Comparison of ENCODE assay signal across 8 cellular contexts in genomic region chr2:127143851-127144782, GRCh38. TPM values are rescaled to one million over a fixed set of nuclear protein-coding genes. Genes with fewer than 3 reads are reported as not detected.
DNase-seq lines count a peak whose midpoint lies in the region; ATAC-seq and TF ChIP-seq lines count a peak whose summit lies in the region.
"Had no signal": no experiment of that assay in that cellular context is flagged by ENCODE, and none has a peak within 500 bp of the region (broad histone marks: within the 10 kb centered on the region; RNA-seq: fewer than 3 reads in every experiment).

No MANE protein-coding gene starts in this region.

- H3K9me3 ChIP-seq in PC-3 (ENCODE audit: low read length) (no peaks in the 10 kb centered on the region), mesenchymal stem cell (ENCODE audit: control insufficient read depth, low read length) (no peaks in the 10 kb centered on the region)

- no peak overlapping the region for H2AK5ac ChIP-seq in mesenchymal stem cell (ENCODE audit: low read length, severe bottlenecking)

- peak overlapping the region; percentile 86 for H3K27ac Mint-ChIP-seq in endothelial cell (ENCODE audit: unreplicated experiment)

- H3F3A ChIP-seq in PC-3 (ENCODE audit: low read length, unreplicated experiment): no peaks in the 10 kb centered on the region

- H2BK12ac ChIP-seq in mesenchymal stem cell (ENCODE audit: low read length in 2 of 2): peak overlapping the region in 1 of 2 experiments; percentile 97

- H4K20me1 ChIP-seq in PC-3 (ENCODE audit: low read length): no peaks in the 10 kb centered on the region

- H3K27me3 ChIP-seq in PC-3 (ENCODE audit: low read length) (no peaks in the 10 kb centered on the region), mesenchymal stem cell (ENCODE audit: control insufficient read depth in 1 of 2, insufficient read depth in 1 of 2, low read length in 2 of 2) (no peaks in the 10 kb centered on the region)

- TF ChIP-seq CTCF in PC-3 (conservative IDR thresholded peaks at IDR 0.05; ENCODE audit: low read depth, low read length): no peak
- no peak for TF ChIP-seq CTCF in endothelial cell (IDR thresholded peaks at IDR 0.05; ENCODE audit: unreplicated experiment)

- H3K4me3 Mint-ChIP-seq in endothelial cell (ENCODE audit: unreplicated experiment): no peak overlapping the region

- H3K9ac ChIP-seq in PC-3 (ENCODE audit: low read length) (no peak overlapping the region), mesenchymal stem cell (ENCODE audit: low read length) (peak overlapping the region; percentile 56)

- H3K36me3 Mint-ChIP-seq in endothelial cell (ENCODE audit: low read depth, unreplicated experiment): no peaks in the 10 kb centered on the region

- no peaks in the 10 kb centered on the region for H3K79me1 ChIP-seq in mesenchymal stem cell (replicated peaks; ENCODE audit: low read length, poor library complexity, severe bottlenecking)

- H3K9me2 ChIP-seq in PC-3 (replicated peaks; ENCODE audit: low read length): no peaks in the 10 kb centered on the region

- peaks cover 56% of the 10 kb centered on the region for H3K4me1 Mint-ChIP-seq in endothelial cell (ENCODE audit: unreplicated experiment)

- H2AFZ ChIP-seq in PC-3 (ENCODE audit: low read length) (peak overlapping the region; percentile 58), mesenchymal stem cell (ENCODE audit: low read depth, low read length) (peak overlapping the region; percentile 42)

- H3K4me3 ChIP-seq in PC-3 (ENCODE audit: low read length) (no peak overlapping the region), mesenchymal stem cell (ENCODE audit: insufficient read depth in 1 of 2, low read depth in 1 of 2, low read length in 2 of 2) (no peak overlapping the region)

- H3K4me2 ChIP-seq in PC-3 (ENCODE audit: low read length): no peak overlapping the region
- H3K4me2 ChIP-seq in mesenchymal stem cell (ENCODE audit: low read length, poor library complexity, severe bottlenecking): no peak overlapping the region

- peaks cover 27% of the 10 kb centered on the region for H3K4me1 ChIP-seq in PC-3 (ENCODE audit: insufficient read depth, low read length)
- H3K4me1 ChIP-seq in mesenchymal stem cell (ENCODE audit: control insufficient read depth, insufficient read depth, low read depth, low read length): peaks cover 20% of the 10 kb centered on the region

- CTCF ChIA-PET in PC-3 (lab: Charles Lee): no interaction called here

- H3K18ac ChIP-seq in mesenchymal stem cell (ENCODE audit: low read depth in 1 of 2, low read length in 2 of 2): no peak overlapping the region

- no peak overlapping the region for H3K27ac ChIP-seq in PC-3 (ENCODE audit: low read length)
- H3K27ac ChIP-seq in mesenchymal stem cell (ENCODE audit: low read length, poor library complexity, severe bottlenecking): peak overlapping the region; percentile 78

- intact Hi-C loops in PC-3 (cut with micrococcal nuclease): no loop called here

- peak overlapping the region; percentile 88 for H4K8ac ChIP-seq in mesenchymal stem cell (ENCODE audit: low read length)

- no peaks in the 10 kb centered on the region for H3K9me3 Mint-ChIP-seq in endothelial cell (ENCODE audit: unreplicated experiment)

- no peak overlapping the region for H2BK15ac ChIP-seq in mesenchymal stem cell (ENCODE audit: low read depth, poor library complexity, severe bottlenecking)

- H3K36me3 ChIP-seq in PC-3 (ENCODE audit: low read depth, low read length) (no peaks in the 10 kb centered on the region), mesenchymal stem cell (ENCODE audit: control insufficient read depth in 1 of 2, insufficient read depth in 2 of 2, low read depth in 1 of 2, low read length in 2 of 2) (no peaks in the 10 kb centered on the region)

- no peaks in the 10 kb centered on the region for H3K27me3 Mint-ChIP-seq in endothelial cell (ENCODE audit: unreplicated experiment)

- H3K79me2 ChIP-seq in PC-3 (ENCODE audit: low read length): no peaks in the 10 kb centered on the region

- H3K14ac ChIP-seq in mesenchymal stem cell (ENCODE audit: low read length in 2 of 2): no peak overlapping the region

- DNase-seq in PC-3: no peak
- no peak for DNase-seq in endothelial cell (ENCODE audit: low spot score)
- DNase-seq in mesenchymal stem cell: peak; percentile 44
- DNase-seq in ureter (ENCODE audit: low spot score): peak; percentile 39
- no peak for DNase-seq in NCI-H146 treated with DMSO at 0.1 percent for 48 hours (lab: John Stamatoyannopoulos, UW; ENCODE audit: unreplicated experiment)
- DNase-seq in GOT3 (lab: John Stamatoyannopoulos, UW): no peak
- DNase-seq in NCI-H2081 (lab: John Stamatoyannopoulos, UW): no peak
- DNase-seq: activated T-cell treated with anti-CD3 and anti-CD28 coated beads for 4 hours had no signal

- no peak overlapping the region for H3K23ac ChIP-seq in mesenchymal stem cell (ENCODE audit: low read length in 2 of 2)

- ATAC-seq in PC-3: peak; percentile 41

- no peak overlapping the region for H4K91ac ChIP-seq in mesenchymal stem cell (ENCODE audit: low read length)

- H3K4ac ChIP-seq in mesenchymal stem cell (ENCODE audit: low read depth in 1 of 2, low read length in 2 of 2): peak overlapping the region; percentile 5 to 60

- WGBS in mesenchymal stem cell: 35% methylated on average over 7 of the region's 11 CpGs

- POLR2A ChIA-PET in PC-3 (lab: Charles Lee; ENCODE audit: unreplicated experiment): no interaction called here

- no peak overlapping the region for H2BK120ac ChIP-seq in mesenchymal stem cell (ENCODE audit: low read depth, low read length)

- BruUV-seq in PC-3 (replicated peaks; lab: Mats Ljungman, UMichigan): no TSS peak

- no peak overlapping the region for H2BK5ac ChIP-seq in mesenchymal stem cell (ENCODE audit: low read depth, low read length, poor library complexity, severe bottlenecking)

RNA-seq across cellular contexts. Expression of gene BIN1, which starts 37.2 kb away (rescaled TPM):
- total RNA-seq in PC-3 (2014; rRNA removed) (58.9 and 77.5 TPM in 2 replicates), endothelial cell (ENCODE audit: unreplicated experiment) (182 TPM), ureter (51.6 TPM)
- 61.3 TPM for polyA plus RNA-seq in mesenchymal stem cell (2013, experiment 1 of 2)
- polyA plus RNA-seq in mesenchymal stem cell (2013, experiment 2 of 2): 58.6 TPM

Comparison
In these comparisons a context has a peak if more than half of its experiments do, and no peak if none do; other contexts are left out.
1. DNase-seq: peak in mesenchymal stem cell (single experiment) and ureter (single experiment); none in PC-3 (single experiment), endothelial cell (single experiment), NCI-H146 treated with DMSO at 0.1 percent for 48 hours (single experiment), GOT3 (single experiment) and NCI-H2081 (0 of 2).